In genomic region chr13:101942038-101942437, GRCh38 we compare ENCODE assay signal across 8 cellular contexts.
DNase-seq lines count a peak whose midpoint lies in the region; ATAC-seq and TF ChIP-seq lines count a peak whose summit lies in the region.

No MANE protein-coding gene starts in this region.

- no peak overlapping the region for H2BK120ac ChIP-seq in trophoblast cell (ENCODE audit: insufficient read depth, low read length, poor library complexity)

- DNase-seq in A673 (ENCODE audit: low spot score) (peak; percentile 80), HL-60 (ENCODE audit: low read depth in 1 of 2, low spot score in 1 of 2) (no peak), fibroblast of gingiva (ENCODE audit: low read depth) (peak; percentile 33), trophoblast cell (peak; percentile 61 to 81)
- no peak for DNase-seq in stimulated activated effector memory CD8-positive, alpha-beta T cell treated with anti-CD3 and anti-CD28 coated beads, Interleukin-12 subunit alpha, Interleukin-12 subunit beta, amount 100 ng/mL, for 72 hours (ENCODE audit: low spot score in 2 of 2)
- DNase-seq in stimulated activated CD4-positive, alpha-beta T cell treated with anti-CD3 and anti-CD28 coated beads, Interleukin-2, amount 100 ng/mL, for 24 hours = no peak

- WGBS in trophoblast cell (ENCODE audit: extremely low coverage, insufficient coverage, insufficient read length) = no CpG with 5 or more reads among the region's 1 CpG

- CTCF ChIA-PET in A673 (lab: Charles Lee) = interaction anchor here (0.9 to 1.7 kb wide), 8 partner anchors 147 to 797 kb away, joined by 3 to 17 read pairs (median 6); no protein-coding TSS in a partner anchor

- no peak overlapping the region for H3K4ac ChIP-seq in trophoblast cell (ENCODE audit: low read depth, low read length)

- H3K36me3 Mint-ChIP-seq in stimulated activated effector memory CD8-positive, alpha-beta T cell treated with anti-CD3 and anti-CD28 coated beads, Interleukin-12 subunit alpha, Interleukin-12 subunit beta, amount 100 ng/mL, for 72 hours = no peaks in the 10 kb centered on the region

- H3K36me3 ChIP-seq in A673 (ENCODE audit: insufficient read depth, low read length, poor library complexity, severe bottlenecking) (no peaks in the 10 kb centered on the region), OCI-LY3 (replicated peaks; ENCODE audit: low read depth, low read length) (no peaks in the 10 kb centered on the region), trophoblast cell (ENCODE audit: control insufficient read depth in 1 of 2, insufficient read depth in 2 of 2, low read length in 2 of 2) (no peaks in the 10 kb centered on the region)

- H3K4me1 ChIP-seq in A673 (ENCODE audit: insufficient read depth, low read length, poor library complexity, severe bottlenecking) (peaks cover 13% of the 10 kb centered on the region), OCI-LY3 (ENCODE audit: low read length) (no peaks in the 10 kb centered on the region), trophoblast cell (ENCODE audit: control insufficient read depth in 1 of 2, insufficient read depth in 2 of 2, low read length in 2 of 2) (no peaks in the 10 kb centered on the region)

- peak; percentile 65 for ATAC-seq in GM18858 (IDR thresholded peaks at IDR 0.05; ENCODE audit: unreplicated experiment)
- no peak for ATAC-seq in stimulated activated effector memory CD8-positive, alpha-beta T cell treated with anti-CD3 and anti-CD28 coated beads, Interleukin-12 subunit alpha, Interleukin-12 subunit beta, amount 100 ng/mL, for 72 hours

- H3K4me3 Mint-ChIP-seq in stimulated activated effector memory CD8-positive, alpha-beta T cell treated with anti-CD3 and anti-CD28 coated beads, Interleukin-12 subunit alpha, Interleukin-12 subunit beta, amount 100 ng/mL, for 72 hours = no peak overlapping the region

- no peak overlapping the region for H4K8ac ChIP-seq in trophoblast cell (ENCODE audit: low read depth, low read length)

- H3K9ac ChIP-seq in OCI-LY3 (ENCODE audit: low read length) = no peak overlapping the region
- no peak overlapping the region for H3K9ac ChIP-seq in trophoblast cell (ENCODE audit: low read length)

- H3K9me3 ChIP-seq in A673 (ENCODE audit: low read depth, low read length, poor library complexity, severe bottlenecking) (no peaks in the 10 kb centered on the region), OCI-LY3 (ENCODE audit: insufficient read depth, low read length) (no peaks in the 10 kb centered on the region), trophoblast cell (ENCODE audit: insufficient read depth, low read depth, low read length) (no peaks in the 10 kb centered on the region)

- H4K20me1 ChIP-seq in OCI-LY3 (ENCODE audit: insufficient read depth, low read length) = no peaks in the 10 kb centered on the region

- no peak overlapping the region for H4K12ac ChIP-seq in trophoblast cell (ENCODE audit: low read depth, low read length)

- TF ChIP-seq CTCF in A673 (conservative IDR thresholded peaks at IDR 0.05; ENCODE audit: low read depth, low read length) (peak; percentile 88), HL-60 (IDR thresholded peaks at IDR 0.05; ENCODE audit: insufficient read depth, low read length) (peak; percentile 36), OCI-LY3 (IDR thresholded peaks at IDR 0.05; ENCODE audit: low read depth, low read length) (peak; percentile 79)

- no peaks in the 10 kb centered on the region for H3K9me3 Mint-ChIP-seq in stimulated activated effector memory CD8-positive, alpha-beta T cell treated with anti-CD3 and anti-CD28 coated beads, Interleukin-12 subunit alpha, Interleukin-12 subunit beta, amount 100 ng/mL, for 72 hours

- no peak overlapping the region for H3K27ac Mint-ChIP-seq in stimulated activated effector memory CD8-positive, alpha-beta T cell treated with anti-CD3 and anti-CD28 coated beads, Interleukin-12 subunit alpha, Interleukin-12 subunit beta, amount 100 ng/mL, for 72 hours

- no peak overlapping the region for H2BK12ac ChIP-seq in trophoblast cell (ENCODE audit: low read length)

- no TSS peak for BruUV-seq in A673 (replicated peaks; lab: Mats Ljungman, UMichigan)

- H3K18ac ChIP-seq in trophoblast cell (ENCODE audit: low read length) = no peak overlapping the region

- intact Hi-C loops in A673 (cut with micrococcal nuclease; ENCODE audit: unreplicated experiment) = loop anchor here (1.0 to 10.0 kb wide), 7 partner anchors 143 to 783 kb away; no protein-coding TSS in a partner anchor

- no peaks in the 10 kb centered on the region for H3K4me1 Mint-ChIP-seq in stimulated activated effector memory CD8-positive, alpha-beta T cell treated with anti-CD3 and anti-CD28 coated beads, Interleukin-12 subunit alpha, Interleukin-12 subunit beta, amount 100 ng/mL, for 72 hours

- no peak overlapping the region for H2AK5ac ChIP-seq in trophoblast cell (ENCODE audit: low read length)

- no peak overlapping the region for H3K23ac ChIP-seq in trophoblast cell (ENCODE audit: low read length)

- POLR2A ChIA-PET in A673 (lab: Charles Lee; ENCODE audit: low non-redundant PET) = no interaction called here

- H2BK5ac ChIP-seq in trophoblast cell (ENCODE audit: low read depth, low read length, poor library complexity) = no peak overlapping the region

- H3K79me2 ChIP-seq in OCI-LY3 (ENCODE audit: low read length) = no peaks in the 10 kb centered on the region
- no peaks in the 10 kb centered on the region for H3K79me2 ChIP-seq in trophoblast cell (ENCODE audit: control insufficient read depth, insufficient read depth, low read length, poor library complexity)

- no peaks in the 10 kb centered on the region for H3K79me1 ChIP-seq in trophoblast cell (ENCODE audit: low read length)

- H3K4me3 ChIP-seq in A673 (ENCODE audit: low read depth, low read length, poor library complexity, severe bottlenecking) = no peak overlapping the region
- H3K4me3 ChIP-seq in HL-60 (replicated peaks; ENCODE audit: insufficient read depth, low read length) = no peak overlapping the region
- H3K4me3 ChIP-seq in OCI-LY3 (ENCODE audit: low read length) = no peak overlapping the region
- H3K4me3 ChIP-seq in trophoblast cell (ENCODE audit: low read depth, low read length) = no peak overlapping the region

- H2AFZ ChIP-seq in OCI-LY3 (ENCODE audit: low read depth, low read length) = no peak overlapping the region
- no peak overlapping the region for H2AFZ ChIP-seq in trophoblast cell (ENCODE audit: insufficient read depth, low read length, poor library complexity)

- no peak overlapping the region for H4K91ac ChIP-seq in trophoblast cell (ENCODE audit: low read depth, low read length)

- H3K27me3 ChIP-seq in A673 (replicated peaks; ENCODE audit: insufficient read depth, low read depth, low read length, poor library complexity) (no peaks in the 10 kb centered on the region), HL-60 (ENCODE audit: insufficient read depth, poor library complexity, severe bottlenecking) (peaks cover 2% of the 10 kb centered on the region), OCI-LY3 (ENCODE audit: low read depth, low read length) (peaks cover 16% of the 10 kb centered on the region), trophoblast cell (ENCODE audit: insufficient read depth, low read length) (no peaks in the 10 kb centered on the region)

- H3K27ac ChIP-seq in A673 (ENCODE audit: low read depth, low read length, poor library complexity, severe bottlenecking) = no peak overlapping the region
- no peak overlapping the region for H3K27ac ChIP-seq in HL-60 (replicated peaks)
- no peak overlapping the region for H3K27ac ChIP-seq in OCI-LY3 (ENCODE audit: low read length)
- no peak overlapping the region for H3K27ac ChIP-seq in trophoblast cell (ENCODE audit: low read depth, low read length)

- H3K4me2 ChIP-seq in OCI-LY3 (ENCODE audit: low read length) (no peak overlapping the region), trophoblast cell (ENCODE audit: low read length) (no peak overlapping the region)

- no peak overlapping the region for H3K14ac ChIP-seq in trophoblast cell (ENCODE audit: low read length)

Comparison
In these comparisons a context has a peak if more than half of its experiments do, and no peak if none do; other contexts are left out.
1. DNase-seq: peak in A673 (single experiment), fibroblast of gingiva (single experiment) and trophoblast cell (2 of 2); none in HL-60 (0 of 2), stimulated activated effector memory CD8-positive, alpha-beta T cell treated with anti-CD3 and anti-CD28 coated beads, Interleukin-12 subunit alpha, Interleukin-12 subunit beta, amount 100 ng/mL, for 72 hours (0 of 2) and stimulated activated CD4-positive, alpha-beta T cell treated with anti-CD3 and anti-CD28 coated beads, Interleukin-2, amount 100 ng/mL, for 24 hours (0 of 2).
2. CTCF ChIP-seq: peak in every context shown above with its lines; median percentile 88 in A673; 79 in OCI-LY3; 36 in HL-60.